Comparison of ENCODE assay signal across 20 cellular contexts in the genomic region with DNA sequence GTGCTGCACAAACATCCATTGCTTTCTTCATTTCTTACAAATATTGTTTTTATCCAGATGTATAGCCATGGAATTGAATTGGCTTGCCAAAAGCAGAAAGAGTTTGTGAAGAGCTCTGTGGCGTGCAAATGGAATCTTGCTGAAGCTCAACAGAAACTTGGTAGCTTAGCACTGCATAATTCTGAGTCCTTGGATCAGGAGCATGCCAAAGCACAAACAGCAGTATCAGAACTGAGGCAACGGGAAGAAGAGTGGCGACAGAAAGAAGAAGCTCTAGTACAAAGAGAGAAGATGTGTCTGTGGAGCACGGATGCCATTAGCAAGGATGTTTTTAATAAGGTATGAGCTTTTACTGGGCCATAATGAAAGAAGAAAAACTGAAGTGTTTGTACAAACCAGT. TPM values are rescaled to one million over a fixed set of nuclear protein-coding genes. Genes with fewer than 3 reads are reported as not detected.
DNase-seq lines count a peak whose midpoint lies in the region; ATAC-seq, FAIRE-seq and TF ChIP-seq lines count a peak whose summit lies in the region.
"Had no signal": no experiment of that assay in that cellular context is flagged by ENCODE, and none has a peak within 500 bp of the region (broad histone marks: within the 10 kb centered on the region; RNA-seq: fewer than 3 reads in every experiment).

No MANE protein-coding gene starts in this region.

- no peaks in the 10 kb centered on the region for H3K27me3 Mint-ChIP-seq in WTC11 (ENCODE audit: low read depth)

- H3K4me1 ChIP-seq in left ventricle myocardium inferior = peaks cover 92% of the 10 kb centered on the region
- peaks cover 4 to 90% (median 19%) of the 10 kb centered on the region in 3 donors for H3K4me1 ChIP-seq in gastroesophageal sphincter

- no peak overlapping the region for H3K4me3 ChIP-seq in left ventricle myocardium inferior
- no peak overlapping the region for H3K4me3 ChIP-seq in gastroesophageal sphincter
- H3K4me3 ChIP-seq: Peyer's patch had no signal

- H3K36me3 Mint-ChIP-seq in WTC11 = peaks cover 18% of the 10 kb centered on the region

- H3K9me3 ChIP-seq in left ventricle myocardium inferior (replicated peaks) (no peaks in the 10 kb centered on the region), gastroesophageal sphincter (no peaks in the 10 kb centered on the region)
- H3K9me3 ChIP-seq: Peyer's patch had no signal

- H3K27ac Mint-ChIP-seq in WTC11 = peak overlapping the region; percentile 12; the same call in 1 of the 2 replicates

- ATAC-seq in left cardiac atrium (no peak), WTC11 (no peak), gastroesophageal sphincter (no peak)
- ATAC-seq: HCT116 had no signal

- no peak for TF ChIP-seq POLR2A in gastroesophageal sphincter (IDR thresholded peaks at IDR 0.05)

- H3K27me3 ChIP-seq in left ventricle myocardium inferior (ENCODE audit: low read depth) = no peaks in the 10 kb centered on the region
- H3K27me3 ChIP-seq in gastroesophageal sphincter = no peaks in the 10 kb centered on the region
- H3K27me3 ChIP-seq: Peyer's patch had no signal

- 49 to 81% methylated on average over 4 of the region's 4 CpGs for WGBS in gastroesophageal sphincter (ENCODE audit: low coverage in 1 of 2), 2 donors

- CTCF ChIA-PET in WTC11 (lab: Charles Lee) = no interaction called here

- POLR2A ChIA-PET in WTC11 (lab: Charles Lee) = no interaction called here

- H3K27ac ChIP-seq in left ventricle myocardium inferior (replicated peaks) (peak overlapping the region; percentile 71), gastroesophageal sphincter (peak overlapping the region; percentile 62 to 72 (median 66))
- H3K27ac ChIP-seq: C4-2B, KMS-11, Peyer's patch had no signal

- H3K9me3 Mint-ChIP-seq in WTC11 = no peaks in the 10 kb centered on the region

- intact Hi-C loops in left ventricle myocardium inferior (cut with micrococcal nuclease) (no loop called here), left cardiac atrium (cut with DNase I) (loop anchor here in 1 of 2 donors (5.0 kb wide), 1 partner anchor 57 kb away; a partner anchor contains a TSS)

- no peak overlapping the region for H3K4me3 Mint-ChIP-seq in WTC11

- H3K4me1 Mint-ChIP-seq in WTC11 = no peaks in the 10 kb centered on the region

- no peak for TF ChIP-seq EP300 in gastroesophageal sphincter (IDR thresholded peaks at IDR 0.05)

- TF ChIP-seq CTCF in left ventricle myocardium inferior (IDR thresholded peaks at IDR 0.05; ENCODE audit: borderline replicate concordance) = no peak
- no peak for TF ChIP-seq CTCF in WTC11 (IDR thresholded peaks at IDR 0.05)
- no peak for TF ChIP-seq CTCF in gastroesophageal sphincter (IDR thresholded peaks at IDR 0.05)

- H3K36me3 ChIP-seq in left ventricle myocardium inferior = peaks cover 19% of the 10 kb centered on the region
- H3K36me3 ChIP-seq in gastroesophageal sphincter = peaks cover 0 to 21% of the 10 kb centered on the region in 2 donors

- no peak for FAIRE-seq in frontal cortex (lab: Jason Lieb, UNC)
- FAIRE-seq: H1, HTR-8/SVneo had no signal

- DNase-seq in left ventricle myocardium inferior = no peak
- DNase-seq in left cardiac atrium = no peak
- no peak for DNase-seq in WTC11 (ENCODE audit: low spot score)
- no peak for DNase-seq in NCI-H2029 treated with DMSO at 0.1 percent for 48 hours (lab: John Stamatoyannopoulos, UW)
- DNase-seq in stimulated activated CD4-positive, alpha-beta T cell treated with anti-CD3 and anti-CD28 coated beads, Interleukin-1b, Interleukin-23, amount 100 ng/mL, for 48 hours = no peak
- no peak for DNase-seq in frontal cortex (ENCODE audit: low spot score in 2 of 2)
- DNase-seq: NCI-H1105, NCI-H146, NCI-H2029, NCI-H226, NCI-H510A treated with DMSO at 0.1 percent for 48 hours, NCI-H748 treated with DMSO at 0.1 percent for 48 hours, Peyer's patch had no signal

TF ChIP-seq in WTC11, 78 proteins besides CTCF, POLR2A, EP300 and RAD21:
- TF ChIP-seq FOXJ3 (CRISPR knock-in tag; IDR thresholded peaks at IDR 0.05; ENCODE audit: borderline replicate concordance) (no peak), HMGA2 (CRISPR knock-in tag; IDR thresholded peaks at IDR 0.05) (no peak), SOX15 (CRISPR knock-in tag; IDR thresholded peaks at IDR 0.05) (no peak), OVOL2 (CRISPR knock-in tag; IDR thresholded peaks at IDR 0.05; ENCODE audit: borderline replicate concordance) (no peak), IRF2 (CRISPR knock-in tag; IDR thresholded peaks at IDR 0.05; ENCODE audit: borderline replicate concordance, low read depth) (no peak)
- TF ChIP-seq, protein P1, sequence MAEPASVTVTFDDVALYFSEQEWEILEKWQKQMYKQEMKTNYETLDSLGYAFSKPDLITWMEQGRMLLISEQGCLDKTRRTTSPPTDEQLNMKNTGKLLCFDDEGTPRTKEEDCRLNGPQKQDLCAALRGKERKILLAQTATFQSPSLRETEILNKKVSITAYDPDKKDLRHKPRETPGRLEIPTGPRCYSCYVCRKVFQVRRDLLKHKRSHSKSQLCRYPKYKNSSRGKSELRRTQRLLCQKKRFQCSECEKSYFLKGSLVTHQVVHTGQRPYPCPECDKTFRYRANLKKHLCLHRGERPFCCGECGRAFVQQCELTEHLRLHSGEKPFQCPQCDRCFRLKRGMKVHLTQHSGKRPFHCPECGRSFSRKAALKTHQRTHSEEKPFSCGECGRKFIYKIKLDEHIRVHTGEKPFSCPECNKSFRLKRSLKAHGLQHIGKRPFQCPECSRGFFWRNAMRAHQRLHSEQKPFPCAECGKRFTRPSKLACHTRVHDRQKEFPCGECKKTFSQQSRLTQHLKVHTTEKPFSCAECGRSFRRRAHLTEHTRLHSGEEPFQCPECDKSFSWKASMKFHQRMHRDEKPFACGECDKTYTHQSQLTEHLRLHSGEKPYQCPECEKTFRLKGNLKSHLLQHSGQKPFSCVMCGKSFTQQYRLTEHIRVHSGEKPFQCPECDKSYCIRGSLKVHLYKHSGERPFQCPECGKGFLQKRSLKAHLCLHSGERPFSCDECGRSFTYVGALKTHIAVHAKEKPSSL (CRISPR knock-in tag; conservative IDR thresholded peaks at IDR 0.05) = no peak

RNA-seq across cellular contexts. Expression of a gene that starts 5.5 kb away (rescaled TPM):
- 42.4 TPM for total RNA-seq in left ventricle myocardium inferior
- 10 to 100 TPM; 32.5 to 41.6 TPM for total RNA-seq in left cardiac atrium
- 16.7 to 20.1 TPM (median 18.8 TPM) in 3 replicates for total RNA-seq in WTC11 (2021)
- total RNA-seq in gastroesophageal sphincter = 100 to 1,000 TPM in 1 of 4 donors, 10 to 100 TPM in 3; 61.4 to 101 (median 84.7) TPM
- 39.9 TPM for total RNA-seq in frontal cortex

RNA-seq across cellular contexts. Expression of a gene that starts 18.5 kb away (rescaled TPM):
- 0.96 TPM for total RNA-seq in left ventricle myocardium inferior
- total RNA-seq in left cardiac atrium = 1 to 10 TPM in 1 of 2 donors, under 1 TPM in 1; 0.56 to 1.3 TPM
- total RNA-seq in WTC11 (2021) = 1.7 to 2.5 TPM (median 1.8 TPM) in 3 replicates
- total RNA-seq in gastroesophageal sphincter = 1 to 10 TPM in 1 of 4 donors, under 1 TPM in 3; 0.69 to 1.9 (median 0.83) TPM
- total RNA-seq in frontal cortex = 9.4 TPM
- total RNA-seq: A172 had no signal

RNA-seq across cellular contexts. Expression of a gene that starts 22.7 kb away (rescaled TPM):
- 2.1 TPM for total RNA-seq in left ventricle myocardium inferior
- 1 to 10 TPM; 3.1 to 3.4 TPM for total RNA-seq in left cardiac atrium
- total RNA-seq in WTC11 (2021) = 13.4 to 13.5 TPM (median 13.5 TPM) in 3 replicates
- 1 to 10 TPM; 5.3 to 8.1 (median 6.6) TPM for total RNA-seq in gastroesophageal sphincter
- total RNA-seq in frontal cortex = 16.3 TPM

RNA-seq across cellular contexts. Expression of a gene that starts 56.2 kb away (rescaled TPM):
- 197 TPM for total RNA-seq in left ventricle myocardium inferior
- total RNA-seq in left cardiac atrium = 10 to 100 TPM; 91.1 to 98.8 TPM
- 28.5 to 30.2 TPM (median 29.1 TPM) in 3 replicates for total RNA-seq in WTC11 (2021)
- 100 to 1,000 TPM; 104 to 139 (median 119) TPM for total RNA-seq in gastroesophageal sphincter
- 26.9 TPM for total RNA-seq in frontal cortex
